Comparison of ENCODE assay signal across 29 cellular contexts in the genomic region with DNA sequence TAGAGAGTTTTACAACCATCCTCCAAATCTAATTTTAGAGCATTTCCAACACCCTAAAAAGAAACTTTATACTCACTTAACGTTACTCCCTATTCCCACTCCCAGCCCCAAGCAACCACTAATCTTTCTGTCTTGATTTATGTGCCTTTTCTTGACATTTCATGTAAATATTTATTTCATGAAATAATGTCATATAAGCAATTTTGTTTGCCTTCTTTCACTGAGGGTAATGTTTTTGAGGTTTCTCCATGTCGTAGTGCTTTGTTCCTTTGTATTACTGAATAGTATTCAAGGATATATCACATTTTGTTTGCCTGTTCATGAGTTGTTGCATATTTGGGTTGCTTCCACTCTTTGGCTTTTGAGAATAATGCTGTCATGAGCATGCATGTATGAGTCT.
"Had no signal": no experiment of that assay in that cellular context is flagged by ENCODE, and none has a peak within 500 bp of the region (broad histone marks: within the 10 kb centered on the region; RNA-seq: fewer than 3 reads in every experiment).

No MANE protein-coding gene starts in this region.

- H3K27ac ChIP-seq: neutrophil, pancreas, psoas muscle, skin epidermis, spleen, suprapubic skin, testis, tibial artery, transverse colon, upper lobe of right lung, uterus had no signal

- H3K4me3 ChIP-seq: pancreas, psoas muscle, skin epidermis, smooth muscle cell, spleen, suprapubic skin, testis, tibial artery, transverse colon, upper lobe of right lung, uterus had no signal

- DNase-seq: naive thymus-derived CD8-positive, alpha-beta T cell; nephron progenitor cell; nucleus accumbens; pancreas; posterior cingulate gyrus; psoas muscle; right cardiac atrium; spleen; stimulated activated CD4-positive, alpha-beta T cell treated with anti-CD3 and anti-CD28 coated beads, Interleukin-12 subunit alpha, Interleukin-12 subunit beta, amount 100 ng/mL, for 4 hours; stimulated activated CD4-positive, alpha-beta T cell treated with anti-CD3 and anti-CD28 coated beads, Interleukin-1b, Interleukin-23, amount 100 ng/mL, for 48 hours; stimulated activated CD4-positive, alpha-beta T cell treated with anti-CD3 and anti-CD28 coated beads, Interleukin-4, amount 100 ng/mL, for 1 hour; stimulated activated CD4-positive, alpha-beta T cell treated with anti-CD3 and anti-CD28 coated beads, Interleukin-4, amount 100 ng/mL, for 4 hours; stimulated activated CD8-positive, alpha-beta memory T cell treated with anti-CD3 and anti-CD28 coated beads, Interleukin-4, amount 100 ng/mL, for 48 hours; stimulated activated naive CD4-positive, alpha-beta T cell; stimulated activated naive CD8-positive, alpha-beta T cell treated with anti-CD3 and anti-CD28 coated beads, Interleukin-15, amount 100 ng/mL, for 72 hours; stimulated activated naive CD8-positive, alpha-beta T cell treated with anti-CD3 and anti-CD28 coated beads, Interleukin-15, Interleukin-2, amounts not matched to agents 100 U/mL and 50 U/mL, for 24 hours; substantia nigra; testis; tibial artery; transverse colon; upper lobe of right lung; uterus had no signal

- ATAC-seq: naive thymus-derived CD8-positive, alpha-beta T cell; natural killer cell treated with Interleukin-12 subunit alpha and Interleukin-12 subunit beta and Interleukin-15 and Interleukin-18, amount 100 ng/mL, for 72 hours; pancreas; psoas muscle; sciatic nerve; stimulated activated memory B cell treated with anti-CD40 and anti-IgM and Interleukin-4, amounts not matched to agents 10 μg/mL and 1 μg/mL and 100 μg/mL, for 72 hours; stimulated activated naive CD8-positive, alpha-beta T cell treated with anti-CD3 and anti-CD28 coated beads, Interleukin-15, amount 100 ng/mL, for 72 hours; stimulated activated naive CD8-positive, alpha-beta T cell treated with anti-CD3 and anti-CD28 coated beads, Interleukin-15, Interleukin-2, amounts not matched to agents 100 U/mL and 50 U/mL, for 24 hours; upper lobe of right lung had no signal

- H3K4me2 ChIP-seq: smooth muscle cell had no signal

- FAIRE-seq: pancreas had no signal

- H3K27me3 ChIP-seq: neutrophil, pancreas, spleen, suprapubic skin, testis, tibial artery, uterus had no signal

- H3K36me3 ChIP-seq: neutrophil, pancreas, spleen, suprapubic skin, tibial artery, transverse colon, upper lobe of right lung, uterus had no signal

- H3K4me1 ChIP-seq: pancreas, psoas muscle, spleen, suprapubic skin, testis, tibial artery, transverse colon, upper lobe of right lung, uterus had no signal

- H3K9me3 ChIP-seq: neutrophil, pancreas, psoas muscle, suprapubic skin, testis, transverse colon, upper lobe of right lung, uterus had no signal
